14 cellular contexts compared by ENCODE assay signal in the genomic region with DNA sequence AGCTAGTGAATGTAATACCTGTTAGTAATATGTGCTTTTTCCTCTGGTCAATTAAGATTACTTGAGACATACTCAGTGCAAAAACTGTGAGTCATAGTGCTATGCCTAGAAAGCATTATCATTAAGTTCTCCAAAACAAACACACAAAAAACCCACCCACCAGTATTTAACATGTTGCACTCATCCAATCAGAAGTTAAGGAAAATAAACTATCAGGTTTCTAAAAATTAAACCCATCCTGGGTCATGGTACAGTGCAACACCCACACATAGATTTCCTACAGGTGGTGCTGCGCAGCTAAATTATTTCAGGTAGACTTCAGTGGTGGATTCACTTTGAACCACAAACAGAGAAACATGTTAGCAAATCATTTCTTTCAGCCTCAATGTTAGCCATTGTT.
DNase-seq lines count a peak whose midpoint lies in the region; ATAC-seq and TF ChIP-seq lines count a peak whose summit lies in the region.
"Had no signal": no experiment of that assay in that cellular context is flagged by ENCODE, and none has a peak within 500 bp of the region (broad histone marks: within the 10 kb centered on the region; RNA-seq: fewer than 3 reads in every experiment).

No MANE protein-coding gene starts in this region.

- H3F3A ChIP-seq in PC-9 (ENCODE audit: insufficient read depth, low read depth) = no peaks in the 10 kb centered on the region

- TF ChIP-seq CTCF in C4-2B (conservative IDR thresholded peaks at IDR 0.05) (peak; percentile 24), HCT116 (IDR thresholded peaks at IDR 0.05 in 2 of 3, conservative IDR thresholded peaks at IDR 0.05 in 1 of 3; ENCODE audit: borderline replicate concordance in 1 of 3, insufficient read depth in 1 of 3, low read depth in 2 of 3, low read length in 2 of 3) (peak in 2 of 3 experiments; percentile 12 to 24; a peak in 1 of 6 replicates), PC-9 (conservative IDR thresholded peaks at IDR 0.05) (peak; percentile 38; the same call in 1 of the 2 replicates), epithelial cell of proximal tubule (conservative IDR thresholded peaks at IDR 0.05; ENCODE audit: low read depth, low read length) (peak; percentile 6)

- POLR2A ChIA-PET in HCT116 (lab: Charles Lee) = no interaction called here
- POLR2A ChIA-PET in PC-9 (lab: Charles Lee; ENCODE audit: unreplicated experiment) = interaction anchor here (0.6 kb wide), 1 partner anchor 343 kb away, joined by 6 read pairs; no protein-coding TSS in a partner anchor

- CTCF ChIA-PET in HCT116 (lab: Charles Lee) = interaction anchor here (1.2 kb wide), 1 partner anchor 150 kb away, joined by 3 read pairs; no protein-coding TSS in a partner anchor
- CTCF ChIA-PET in PC-9 (lab: Charles Lee) = interaction anchor here (0.6 kb wide), 1 partner anchor 161 kb away, joined by 3 read pairs; no protein-coding TSS in a partner anchor

- no peak overlapping the region for H3K4me3 ChIP-seq in HCT116 (replicated peaks in 1 of 2; ENCODE audit: low read depth in 1 of 2, low read length in 2 of 2)
- no peak overlapping the region for H3K4me3 ChIP-seq in PC-9
- H3K4me3 ChIP-seq in epithelial cell of proximal tubule (ENCODE audit: low read depth, low read length) = no peak overlapping the region

- RAD21 ChIA-PET in HCT116 (lab: Charles Lee; ENCODE audit: low non-redundant PET in 1 of 2, low total read pairs in 2 of 2, uncharacterized antibody in 2 of 2, unreplicated experiment in 2 of 2) = no interaction called here

- no peaks in the 10 kb centered on the region for H3K79me2 ChIP-seq in HCT116 (ENCODE audit: insufficient read depth, low read length)
- H3K79me2 ChIP-seq in PC-9 (ENCODE audit: low read depth) = no peaks in the 10 kb centered on the region

- peak; percentile 37 for TF ChIP-seq RAD21 in HCT116 (IDR thresholded peaks at IDR 0.05; ENCODE audit: low read depth)

- H3K4me1 ChIP-seq in HCT116 (ENCODE audit: control insufficient read depth in 1 of 2, insufficient read depth in 2 of 2, low read length in 2 of 2) (0 out of 4 replicates have a peak, but pooled peaks cover 0 to 3% of the 10 kb centered on the region in 2 experiments), PC-9 (replicated peaks; ENCODE audit: insufficient read depth) (no peaks in the 10 kb centered on the region)

- no peak overlapping the region for H3K27ac ChIP-seq in C4-2B
- no peak overlapping the region for H3K27ac ChIP-seq in HCT116 (ENCODE audit: low read depth, low read length)
- H3K27ac ChIP-seq in PC-9 = no peak overlapping the region

- H3K9me3 ChIP-seq in HCT116 (ENCODE audit: control insufficient read depth in 1 of 2, insufficient read depth in 1 of 2, low read depth in 1 of 2, low read length in 2 of 2) (no peaks in the 10 kb centered on the region), PC-9 (ENCODE audit: insufficient read depth, low read depth) (no peaks in the 10 kb centered on the region)

- no peak overlapping the region for H3K4me2 ChIP-seq in HCT116 (ENCODE audit: low read length)
- H3K4me2 ChIP-seq in PC-9 = no peak overlapping the region

- TF ChIP-seq POLR2A in HCT116 (IDR thresholded peaks at IDR 0.05; ENCODE audit: borderline replicate concordance, extremely low read depth, insufficient read depth, insufficient read length) = no peak

- H4K20me1 ChIP-seq in HCT116 (ENCODE audit: insufficient read depth) (no peaks in the 10 kb centered on the region), PC-9 (ENCODE audit: insufficient read depth) (no peaks in the 10 kb centered on the region)

- H2AFZ ChIP-seq in HCT116 (ENCODE audit: low read depth, low read length, poor library complexity, severe bottlenecking) (peak overlapping the region; percentile 20), PC-9 (no peak overlapping the region)

- DNase-seq in HCT116 (ENCODE audit: low read depth, low spot score) (no peak), PC-9 (peak in 1 of 2 experiments; percentile 51), epithelial cell of proximal tubule (ENCODE audit: low read depth) (no peak), NCI-H1417 treated with DMSO at 0.1 percent for 48 hours (lab: John Stamatoyannopoulos, UW) (no peak)
- DNase-seq: CD4-positive, alpha-beta memory T cell; MV-4-11; NCI-H146; NCI-H774; RPMI8226; T-helper 1 cell had no signal

- H3K9me2 ChIP-seq in HCT116 (ENCODE audit: insufficient read depth) = no peaks in the 10 kb centered on the region
- no peaks in the 10 kb centered on the region for H3K9me2 ChIP-seq in PC-9 (ENCODE audit: insufficient read depth)

- ATAC-seq in HCT116 = peak; percentile 46; the same call in 1 of the 2 replicates
- ATAC-seq in HG03378 (IDR thresholded peaks at IDR 0.05; ENCODE audit: unreplicated experiment) = no peak
- no peak for ATAC-seq in HG03457 (IDR thresholded peaks at IDR 0.05; ENCODE audit: unreplicated experiment)
- ATAC-seq: HepG2 had no signal

- no peak overlapping the region for H3K9ac ChIP-seq in HCT116 (ENCODE audit: low read length)

- no TSS peak for BruUV-seq in HCT116 (replicated peaks; lab: Mats Ljungman, UMichigan)
- BruUV-seq in PC-9 (replicated peaks; lab: Mats Ljungman, UMichigan) = no TSS peak

- H3K36me3 ChIP-seq in HCT116 (ENCODE audit: control insufficient read depth in 1 of 2, insufficient read depth in 2 of 2, low read length in 2 of 2) (no peaks in the 10 kb centered on the region), PC-9 (ENCODE audit: low read depth) (no peaks in the 10 kb centered on the region)

- intact Hi-C loops in HCT116 (cut with micrococcal nuclease) = no loop called here
- intact Hi-C loops in PC-9 (cut with micrococcal nuclease; ENCODE audit: unreplicated experiment) = loop anchor here (10.0 kb wide), 1 partner anchor 667 kb away; no protein-coding TSS in a partner anchor

- H3K27me3 ChIP-seq in HCT116 (ENCODE audit: insufficient read depth, low read length) (no peaks in the 10 kb centered on the region), PC-9 (ENCODE audit: insufficient read depth, low read depth) (no peaks in the 10 kb centered on the region)

TF ChIP-seq in HCT116, 20 proteins besides CTCF, POLR2A, EP300 and RAD21:
- TF ChIP-seq POLR2AphosphoS5 (IDR thresholded peaks at IDR 0.05; ENCODE audit: low read depth, low read length) = no peak
- no peak for TF ChIP-seq EZH2phosphoT487 (IDR thresholded peaks at IDR 0.05; ENCODE audit: borderline replicate concordance)
- no peak for TF ChIP-seq EZH2 (IDR thresholded peaks at IDR 0.05)
- no peak for TF ChIP-seq TCF7L2 (IDR thresholded peaks at IDR 0.05; ENCODE audit: borderline replicate concordance, extremely low read depth, insufficient read depth, insufficient read length)
- no peak for TF ChIP-seq YY1 (IDR thresholded peaks at IDR 0.05; ENCODE audit: extremely low read depth, insufficient replicate concordance, low read depth, low read length)
- TF ChIP-seq SRF (IDR thresholded peaks at IDR 0.05; ENCODE audit: low read depth) = no peak
- no peak for TF ChIP-seq SIN3A (IDR thresholded peaks at IDR 0.05; ENCODE audit: low read depth)
- no peak for TF ChIP-seq FOSL1 (IDR thresholded peaks at IDR 0.05; ENCODE audit: low read depth)
- TF ChIP-seq CBX3 (IDR thresholded peaks at IDR 0.05; ENCODE audit: low read depth) = no peak
